Comparison of ENCODE assay signal across 13 cellular contexts in the genomic region with DNA sequence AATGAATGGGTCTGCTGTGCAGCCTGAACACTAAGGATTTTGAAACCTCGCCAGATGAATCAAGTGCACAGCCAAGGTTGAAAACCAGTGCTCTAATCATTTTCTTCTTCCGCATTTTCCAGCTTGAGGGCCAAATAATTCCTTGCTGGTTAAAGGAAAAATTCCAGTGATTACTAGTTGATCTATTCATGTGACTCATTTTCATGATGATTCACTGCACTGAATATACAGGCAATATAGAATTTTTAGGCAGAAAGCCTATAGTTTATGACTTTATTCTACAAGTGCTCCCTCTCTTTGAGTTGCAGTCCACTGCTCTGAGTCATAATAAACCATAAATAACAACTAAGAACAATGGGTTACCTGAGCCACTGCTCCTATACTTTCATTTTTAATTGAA.
"Had no signal": no experiment of that assay in that cellular context is flagged by ENCODE, and none has a peak within 500 bp of the region (broad histone marks: within the 10 kb centered on the region; RNA-seq: fewer than 3 reads in every experiment).

No MANE protein-coding gene starts in this region.

- ATAC-seq: activated T-helper 17 cell treated with anti-CD3 and anti-CD28 coated beads, Interleukin-2, amount 50 U/mL, for 72 hours; body of pancreas; gastroesophageal sphincter; WTC11 had no signal

- H3K27me3 ChIP-seq: body of pancreas, gastroesophageal sphincter had no signal

- H3K36me3 ChIP-seq: gastroesophageal sphincter had no signal

- H3K4me3 ChIP-seq: body of pancreas, gastroesophageal sphincter had no signal

- DNase-seq: activated CD4-positive, alpha-beta T cell treated with anti-CD3 and anti-CD28 coated beads, Interleukin-2, amount 10 ng/mL, durations not matched to agents 7 days and 5 days; activated naive CD4-positive, alpha-beta T cell treated with anti-CD3 and anti-CD28 coated beads for 36 hours; activated T-cell treated with anti-CD3 and anti-CD28 coated beads for 4 hours; body of pancreas; cortex of kidney; effector memory CD4-positive, alpha-beta T cell; hippocampal formation; stimulated activated CD4-positive, alpha-beta T cell treated with anti-CD3 and anti-CD28 coated beads, Interleukin-12 subunit alpha, Interleukin-12 subunit beta, amount 100 ng/mL, for 4 hours; stimulated activated naive CD4-positive, alpha-beta T cell treated with Interleukin-2 at 50 U/mL for 16 hours; trophoblast cell had no signal
